ENCODE assay signal across 21 cellular contexts in genomic region chr5:133457956-133458355, GRCh38.
"Had no signal": no experiment of that assay in that cellular context is flagged by ENCODE, and none has a peak within 500 bp of the region (broad histone marks: within the 10 kb centered on the region; RNA-seq: fewer than 3 reads in every experiment).

No MANE protein-coding gene starts in this region.

- H3K4me3 ChIP-seq: adrenal gland, breast epithelium, colonic mucosa, lower lobe of right lung, neural progenitor cell, sigmoid colon, uterus had no signal

- DNase-seq: activated gamma-delta T cell treated with Interleukin-2 at 50 U/mL for 16 hours; activated T-cell treated with anti-CD3 and anti-CD28 coated beads, Interleukin-2, amount 50 U/mL, for 1 hour; adrenal gland; colonic mucosa; lower lobe of right lung; naive B cell; retina; sigmoid colon; stimulated activated CD4-positive, alpha-beta T cell treated with anti-CD3 and anti-CD28 coated beads, Interleukin-4, amount 100 ng/mL, for 1 hour; stimulated activated naive CD4-positive, alpha-beta T cell; T-helper 1 cell; T1000; uterus had no signal

- H3K36me3 Mint-ChIP-seq: activated naive CD4-positive, alpha-beta T cell treated with anti-CD3 and anti-CD28 coated beads, Interleukin-2, amount 50 U/mL, for 24 hours; naive B cell; neural progenitor cell; WTC11 had no signal

- FAIRE-seq: astrocyte had no signal

- H3K27me3 Mint-ChIP-seq: activated naive CD4-positive, alpha-beta T cell treated with anti-CD3 and anti-CD28 coated beads, Interleukin-2, amount 50 U/mL, for 24 hours had no signal

- H3K27ac ChIP-seq: breast epithelium, colonic mucosa, epithelial cell of prostate, lower lobe of right lung, neural progenitor cell, sigmoid colon had no signal

- H3K27me3 ChIP-seq: adrenal gland, breast epithelium, colonic mucosa, neural progenitor cell, sigmoid colon, uterus had no signal

- H3K4me3 Mint-ChIP-seq: activated naive CD4-positive, alpha-beta T cell treated with anti-CD3 and anti-CD28 coated beads, Interleukin-2, amount 50 U/mL, for 24 hours; endodermal cell; naive B cell; neural progenitor cell; WTC11 had no signal

- H3K4me1 Mint-ChIP-seq: activated naive CD4-positive, alpha-beta T cell treated with anti-CD3 and anti-CD28 coated beads, Interleukin-2, amount 50 U/mL, for 24 hours; endodermal cell had no signal

- H2AFZ ChIP-seq: neural progenitor cell had no signal

- H3K4me1 ChIP-seq: colonic mucosa, lower lobe of right lung, sigmoid colon had no signal

- ATAC-seq: lower lobe of right lung had no signal

- H3K9ac ChIP-seq: neural progenitor cell had no signal

- H3K36me3 ChIP-seq: adrenal gland, breast epithelium, colonic mucosa, lower lobe of right lung, neural progenitor cell, sigmoid colon, uterus had no signal

- H3K27ac Mint-ChIP-seq: activated naive CD4-positive, alpha-beta T cell treated with anti-CD3 and anti-CD28 coated beads, Interleukin-2, amount 50 U/mL, for 24 hours; endodermal cell; neural progenitor cell; progenitor cell of endocrine pancreas; WTC11 had no signal

- H3K9me3 Mint-ChIP-seq: activated naive CD4-positive, alpha-beta T cell treated with anti-CD3 and anti-CD28 coated beads, Interleukin-2, amount 50 U/mL, for 24 hours; endodermal cell; naive B cell; neural progenitor cell; WTC11 had no signal

- H3K9me3 ChIP-seq: adrenal gland, breast epithelium, colonic mucosa, lower lobe of right lung, sigmoid colon, uterus had no signal

- H3K4me2 ChIP-seq: neural progenitor cell had no signal
